ENCODE assay signal across 14 cellular contexts in the genomic region with DNA sequence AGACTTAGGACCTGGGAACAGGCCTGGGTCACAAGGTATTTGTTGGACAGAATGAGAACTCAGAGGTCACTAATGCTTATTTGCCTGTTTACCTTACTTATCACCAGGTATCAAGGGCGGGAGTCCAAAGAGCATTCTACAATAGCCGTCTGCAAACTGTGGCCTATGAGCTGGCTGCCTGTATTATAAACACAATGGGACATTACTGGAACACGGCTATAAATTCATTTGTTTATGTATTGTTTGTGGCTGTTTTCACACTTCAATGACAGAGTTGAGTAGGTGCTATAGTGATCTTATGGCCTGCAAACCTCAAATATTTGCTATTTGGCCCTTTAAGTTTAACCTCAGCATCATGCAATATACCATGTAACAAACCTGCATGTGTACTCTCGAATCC.
"Had no signal": no experiment of that assay in that cellular context is flagged by ENCODE, and none has a peak within 500 bp of the region (broad histone marks: within the 10 kb centered on the region; RNA-seq: fewer than 3 reads in every experiment).

No MANE protein-coding gene starts in this region.

- H3K27ac ChIP-seq: breast epithelium, heart left ventricle, thoracic aorta had no signal

- H3K36me3 Mint-ChIP-seq: natural killer cell had no signal

- H3K9me3 Mint-ChIP-seq: effector memory CD8-positive, alpha-beta T cell; natural killer cell had no signal

- ATAC-seq: activated CD4-positive, CD25-positive, alpha-beta regulatory T cell treated with anti-CD3 and anti-CD28 coated beads, Interleukin-2, amount 50 U/mL, for 24 hours; effector memory CD8-positive, alpha-beta T cell; heart left ventricle; right cardiac atrium had no signal

- H3K27ac Mint-ChIP-seq: effector memory CD8-positive, alpha-beta T cell; natural killer cell; stimulated activated naive CD8-positive, alpha-beta T cell treated with anti-CD3 and anti-CD28 coated beads, Interleukin-15, Interleukin-2, amounts not matched to agents 100 ng/mL and 50 ng/mL, for 24 hours had no signal

- H3K4me3 Mint-ChIP-seq: effector memory CD8-positive, alpha-beta T cell; natural killer cell; stimulated activated naive CD8-positive, alpha-beta T cell treated with anti-CD3 and anti-CD28 coated beads, Interleukin-15, Interleukin-2, amounts not matched to agents 100 ng/mL and 50 ng/mL, for 24 hours had no signal

- H3K4me1 ChIP-seq: breast epithelium had no signal

- H3K27me3 Mint-ChIP-seq: effector memory CD8-positive, alpha-beta T cell had no signal

- H3K36me3 ChIP-seq: breast epithelium, heart left ventricle, thoracic aorta had no signal

- H3K27me3 ChIP-seq: breast epithelium had no signal

- H3K4me3 ChIP-seq: breast epithelium, heart left ventricle, thoracic aorta had no signal

- H3K9me3 ChIP-seq: breast epithelium, heart left ventricle, thoracic aorta had no signal

- DNase-seq: activated CD4-positive, alpha-beta T cell treated with anti-CD3 and anti-CD28 coated beads, Interleukin-2, amount 50 U/mL, for 1 hour; activated naive CD4-positive, alpha-beta T cell; activated T-cell treated with anti-CD3 and anti-CD28 coated beads for 4 hours; dermis blood vessel endothelial cell; effector memory CD8-positive, alpha-beta T cell; heart left ventricle; mammary epithelial cell; natural killer cell; posterior cingulate gyrus; right cardiac atrium had no signal
